ENCODE assay signal across 8 cellular contexts in genomic region chr20:59031326-59032022, GRCh38. TPM values are rescaled to one million over a fixed set of nuclear protein-coding genes. Genes with fewer than 3 reads are reported as not detected.
DNase-seq lines count a peak whose midpoint lies in the region; ATAC-seq, FAIRE-seq and TF ChIP-seq lines count a peak whose summit lies in the region.

No MANE protein-coding gene starts in this region.

- peak overlapping the region; percentile 46 for H3K18ac ChIP-seq in mesendoderm (ENCODE audit: low read length)

- peak overlapping the region; percentile 89 for H3K4me3 ChIP-seq in CD8-positive, alpha-beta T cell (ENCODE audit: low read depth, low read length)
- H3K4me3 ChIP-seq in HUES48 (ENCODE audit: low read depth, low read length) (peak overlapping the region; percentile 88), K562 (peak overlapping the region; percentile 84), mesendoderm (ENCODE audit: low read length) (peak overlapping the region; percentile 85)

- H3K79me2 ChIP-seq in K562 (ENCODE audit: control insufficient read depth, insufficient read depth, low read length): peaks cover 73% of the 10 kb centered on the region
- peaks cover 12% of the 10 kb centered on the region for H3K79me2 ChIP-seq in mesendoderm (ENCODE audit: control insufficient read depth, insufficient read depth, low read length)

- no peak for TF ChIP-seq EP300 in K562 (IDR thresholded peaks at IDR 0.05; ENCODE audit: low read length)

- peak overlapping the region; percentile 98 for H3K56ac ChIP-seq in mesendoderm (ENCODE audit: low read length)

- H3K9me1 ChIP-seq in K562 (ENCODE audit: control insufficient read depth, insufficient read depth, low read length): no peaks in the 10 kb centered on the region

- POLR2A ChIA-PET in CD8-positive, alpha-beta T cell (lab: Charles Lee): interaction anchor here (0.5 to 3.4 kb wide), 27 partner anchors 10 to 1410 kb away, joined by 3 to 46 read pairs (median 5); partner anchors contain the start of genes NELFCD, PRELID3B and TUBB1
- POLR2A ChIA-PET in K562 (lab: Yijun Ruan, JAX): interaction anchor here (0.6 to 4.5 kb wide), 17 partner anchors 8 to 369 kb away, joined by 3 to 31 read pairs (median 3); partner anchors contain the start of genes PRELID3B and TUBB1

- H3K4ac ChIP-seq in mesendoderm (ENCODE audit: low read depth, low read length): peak overlapping the region; percentile 44

- DNase-seq in CD8-positive, alpha-beta T cell: no peak
- DNase-seq in K562 (ENCODE audit: extremely low read depth in 1 of 4, low spot score in 3 of 4) (no peak), mesendoderm (no peak), LoVo (ENCODE audit: low spot score) (no peak), medulla oblongata (ENCODE audit: extremely low spot score) (no peak), cerebellum (ENCODE audit: low spot score) (no peak)

- 0 out of 4 replicates have a peak, but pooled peaks of 1 of the 2 experiments have one; percentile 3 for TF ChIP-seq RAD21 in K562 (CRISPR knock-in tag; conservative IDR thresholded peaks at IDR 0.05 in 1 of 2, IDR thresholded peaks at IDR 0.05 in 1 of 2)

- H3K9ac ChIP-seq in HUES48 (ENCODE audit: low read depth, low read length): peak overlapping the region; percentile 92
- H3K9ac ChIP-seq in K562 (ENCODE audit: insufficient read depth in 1 of 2, low read depth in 2 of 2, low read length in 2 of 2): peak overlapping the region; percentile 93 to 97
- peak overlapping the region; percentile 95 for H3K9ac ChIP-seq in mesendoderm (ENCODE audit: low read length)

- peaks cover 62% of the 10 kb centered on the region for H3K4me1 ChIP-seq in CD8-positive, alpha-beta T cell (ENCODE audit: insufficient read depth, low read length)
- peaks cover 13% of the 10 kb centered on the region for H3K4me1 ChIP-seq in HUES48 (ENCODE audit: control insufficient read depth, insufficient read depth, low read length)
- H3K4me1 ChIP-seq in K562 (replicated peaks in 1 of 2; ENCODE audit: control insufficient read depth in 2 of 2, insufficient read depth in 2 of 2, low read length in 2 of 2): peaks cover 13 to 18% of the 10 kb centered on the region in 2 experiments; a peak in 4 of 5 replicates
- peaks cover 3% of the 10 kb centered on the region for H3K4me1 ChIP-seq in mesendoderm (ENCODE audit: control insufficient read depth, low read depth, low read length)

- peak overlapping the region; percentile 73; the same call in 1 of the 2 replicates for H2AFZ ChIP-seq in K562 (ENCODE audit: low read depth, low read length)

- intact Hi-C loops in CD8-positive, alpha-beta T cell (cut with DNase I, micrococcal nuclease): loop anchor here (1.0 to 10.0 kb wide), 14 partner anchors 11 to 797 kb away; partner anchors contain the start of genes NELFCD (in 2 of the 2), PRELID3B (in 2 of the 2), VAPB (in 2 of the 2) and RAB22A (in 1 of the 2)
- intact Hi-C loops in K562 (cut with micrococcal nuclease): loop anchor here (5.0 kb wide), 2 partner anchors 49 to 139 kb away; partner anchors contain the start of gene NELFCD

- WGBS in K562 (ENCODE audit: insufficient coverage, low coverage, missing lambda C conversion rate): under 1% methylated on average over 17 of the region's 18 CpGs
- no CpG with 5 or more reads among the region's 18 CpGs for WGBS in mesendoderm (ENCODE audit: extremely low coverage, insufficient coverage, low lambda C conversion rate)

- no peaks in the 10 kb centered on the region for H3K27me3 Mint-ChIP-seq in CD8-positive, alpha-beta T cell (ENCODE audit: low read depth)

- H2AK5ac ChIP-seq in mesendoderm (ENCODE audit: low read length): no peak overlapping the region

- peak overlapping the region; percentile 95 for H3K4me3 Mint-ChIP-seq in CD8-positive, alpha-beta T cell

- H3K4me2 ChIP-seq in K562 (ENCODE audit: insufficient read depth, low read length): peak overlapping the region; percentile 94
- peak overlapping the region; percentile 90 for H3K4me2 ChIP-seq in mesendoderm (ENCODE audit: low read length)

- no peaks in the 10 kb centered on the region for H3K9me3 ChIP-seq in CD8-positive, alpha-beta T cell (ENCODE audit: low read length)
- no peaks in the 10 kb centered on the region for H3K9me3 ChIP-seq in HUES48 (ENCODE audit: control insufficient read depth, insufficient read depth, low read length)
- H3K9me3 ChIP-seq in K562 (replicated peaks; ENCODE audit: control insufficient read depth, insufficient read depth, low read depth, low read length): no peaks in the 10 kb centered on the region

- TF ChIP-seq POLR2A in K562 (conservative IDR thresholded peaks at IDR 0.05): no peak

- H2BK120ac ChIP-seq in mesendoderm (ENCODE audit: low read depth, low read length): no peak overlapping the region

- H4K20me1 ChIP-seq in K562 (replicated peaks; ENCODE audit: control insufficient read depth, insufficient read depth, low read length): no peaks in the 10 kb centered on the region

- peak overlapping the region; percentile 95 for H3K27ac Mint-ChIP-seq in CD8-positive, alpha-beta T cell

- H4K8ac ChIP-seq in mesendoderm (ENCODE audit: low read depth, low read length): no peak overlapping the region

- H3K36me3 Mint-ChIP-seq in CD8-positive, alpha-beta T cell: peaks cover 73% of the 10 kb centered on the region

- no peaks in the 10 kb centered on the region for H3K27me3 ChIP-seq in CD8-positive, alpha-beta T cell (ENCODE audit: insufficient read depth, low read length)
- H3K27me3 ChIP-seq in HUES48 (ENCODE audit: control insufficient read depth, insufficient read depth, low read length): peaks cover 54% of the 10 kb centered on the region
- H3K27me3 ChIP-seq in K562 (ENCODE audit: control insufficient read depth in 2 of 2, insufficient read depth in 2 of 2, low read length in 2 of 2): no peaks in the 10 kb centered on the region
- H3K27me3 ChIP-seq in mesendoderm (ENCODE audit: insufficient read depth, low read length, poor library complexity): no peaks in the 10 kb centered on the region

- no peak overlapping the region for H2BK15ac ChIP-seq in mesendoderm (replicated peaks; ENCODE audit: low read depth)

- peaks cover 61% of the 10 kb centered on the region for H3K4me1 Mint-ChIP-seq in CD8-positive, alpha-beta T cell (ENCODE audit: low read depth)

- H3K79me1 ChIP-seq in mesendoderm (ENCODE audit: low read length): peaks cover 13% of the 10 kb centered on the region

- CTCF ChIA-PET in CD8-positive, alpha-beta T cell (lab: Charles Lee): interaction anchor here (0.9 to 1.5 kb wide), 6 partner anchors 8 to 192 kb away, joined by 3 to 5 read pairs (median 4); partner anchors contain the start of gene ZNF831
- CTCF ChIA-PET in K562 (lab: Yijun Ruan, JAX; ENCODE audit: low intra/inter-chr PET ratio): no interaction called here

- TF ChIP-seq CTCF in CD8-positive, alpha-beta T cell (IDR thresholded peaks at IDR 0.05): no peak
- no peak for TF ChIP-seq CTCF in K562 (IDR thresholded peaks at IDR 0.05 in 2 of 3, conservative IDR thresholded peaks at IDR 0.05 in 1 of 3; ENCODE audit: insufficient read depth in 2 of 3, low read depth in 1 of 3, low read length in 3 of 3)

- H2BK5ac ChIP-seq in mesendoderm (ENCODE audit: low read length): peak overlapping the region; percentile 55

- H4K5ac ChIP-seq in mesendoderm (ENCODE audit: low read length): no peak overlapping the region

- peak overlapping the region; percentile 67 for H3K27ac ChIP-seq in CD8-positive, alpha-beta T cell (ENCODE audit: low read depth, low read length)
- H3K27ac ChIP-seq in HUES48 (ENCODE audit: low read depth, low read length) (peak overlapping the region; percentile 65), K562 (ENCODE audit: extremely low read depth, low read depth, low read length) (peak overlapping the region; percentile 96), mesendoderm (ENCODE audit: low read depth, low read length) (no peak overlapping the region)

- no peaks in the 10 kb centered on the region for H3K9me3 Mint-ChIP-seq in CD8-positive, alpha-beta T cell

- FAIRE-seq in K562 (lab: Jason Lieb, UNC): no peak

- H3K23ac ChIP-seq in mesendoderm (ENCODE audit: low read length): peak overlapping the region; percentile 95

- H3K36me3 ChIP-seq in CD8-positive, alpha-beta T cell (ENCODE audit: insufficient read depth, low read length): peaks cover 20% of the 10 kb centered on the region
- H3K36me3 ChIP-seq in HUES48 (ENCODE audit: control insufficient read depth, insufficient read depth, low read length): peaks cover 69% of the 10 kb centered on the region
- H3K36me3 ChIP-seq in K562 (ENCODE audit: control insufficient read depth, insufficient read depth, low read length): peaks cover 88% of the 10 kb centered on the region
- peaks cover 4% of the 10 kb centered on the region for H3K36me3 ChIP-seq in mesendoderm (ENCODE audit: control insufficient read depth, insufficient read depth, low read length)

- ATAC-seq in CD8-positive, alpha-beta T cell: no peak
- ATAC-seq in K562 (peak; percentile 12), GM18511 (IDR thresholded peaks at IDR 0.05; ENCODE audit: unreplicated experiment) (no peak)

- in situ Hi-C loops in K562 (cut with MboI): no loop called here

- TSS peak; percentile 34 for BruUV-seq in K562 (replicated peaks; lab: Mats Ljungman, UMichigan)

RNA-seq across cellular contexts. Expression of gene ATP5F1E, which starts 0.7 kb away (rescaled TPM):
- total RNA-seq in CD8-positive, alpha-beta T cell: 10 to 100 TPM; 50.4 to 52.2 TPM
- 19.6 and 60.1 TPM in 2 replicates for total RNA-seq in K562 (2011; cell fraction: chromatin; rRNA removed; ENCODE audit: low replicate concordance)
- 23.8 and 27.5 TPM in 2 replicates for total RNA-seq in K562 (2011; cell fraction: nucleolus; rRNA removed)
- 49.5 and 88.6 TPM in 2 replicates for total RNA-seq in K562 (2011; cell fraction: nucleoplasm; rRNA removed)
- total RNA-seq in K562 (2014; rRNA removed): 49.4 and 64.1 TPM in 2 replicates
- total RNA-seq in K562 (2014; rRNA removed; fragmentation: Illumina TruSeq; extraction: Trizol): 113 and 123 TPM in 2 replicates
- 98.7 and 109 TPM in 2 replicates for total RNA-seq in K562 (2015; rRNA removed; fragmentation: Illumina TruSeq; extraction: Trizol)
- total RNA-seq in K562 (2021): 125 and 146 TPM in 2 replicates
- 140 and 167 TPM in 2 replicates for polyA plus RNA-seq in K562 (2011; rRNA removed)
- 16.9 and 37.2 TPM in 2 replicates for polyA plus RNA-seq in K562 (2011; cell fraction: cytosol; rRNA removed)
- polyA plus RNA-seq in K562 (2011; cell fraction: nucleus; rRNA removed): 32.8 and 51.1 TPM in 2 replicates
- polyA plus RNA-seq in K562 (2012): 66.6 and 187 TPM in 2 replicates
- 60.3 and 67.7 TPM in 2 replicates for polyA plus RNA-seq in K562 (2014; fragmentation: Illumina TruSeq; extraction: Trizol)
- polyA plus RNA-seq in K562 (2014; fragmentation: Nextera tagmentation; extraction: Ambion mirVana): 100 to 1,000 TPM; 161 to 162 TPM
- polyA plus RNA-seq in K562 (2014; rRNA removed): 109 and 117 TPM in 2 replicates
- 36.3 and 47.6 TPM in 2 replicates for polyA minus RNA-seq in K562 (2011; rRNA and poly(A)+ RNA removed)
- 19.7 and 24.7 TPM in 2 replicates for polyA minus RNA-seq in K562 (2011; cell fraction: cytosol; rRNA and poly(A)+ RNA removed)
- polyA minus RNA-seq in K562 (2011; cell fraction: nucleus; rRNA and poly(A)+ RNA removed): 53.0 and 99.3 TPM in 2 replicates
- 61.1 TPM for polyA plus RNA-seq in mesendoderm (2013, experiment 1 of 2)
- 59.6 TPM for polyA plus RNA-seq in mesendoderm (2013, experiment 2 of 2)
- total RNA-seq in cerebellum: 25.3 TPM

RNA-seq across cellular contexts. Expression of gene PRELID3B, which starts 11.1 kb away (rescaled TPM):
- total RNA-seq in CD8-positive, alpha-beta T cell: 10 to 100 TPM; 73.4 to 75.5 TPM
- 17.7 and 24.8 TPM in 2 replicates for total RNA-seq in K562 (2011; cell fraction: chromatin; rRNA removed; ENCODE audit: low replicate concordance)
- 16.8 and 22.2 TPM in 2 replicates for total RNA-seq in K562 (2011; cell fraction: nucleolus; rRNA removed)
- 28.7 and 35.0 TPM in 2 replicates for total RNA-seq in K562 (2011; cell fraction: nucleoplasm; rRNA removed)
- total RNA-seq in K562 (2014; rRNA removed): 90.3 and 96.8 TPM in 2 replicates
- total RNA-seq in K562 (2014; rRNA removed; fragmentation: Illumina TruSeq; extraction: Trizol): 136 and 140 TPM in 2 replicates
- total RNA-seq in K562 (2015; rRNA removed; fragmentation: Illumina TruSeq; extraction: Trizol): 112 and 120 TPM in 2 replicates
- total RNA-seq in K562 (2021): 99.5 and 105 TPM in 2 replicates
- polyA plus RNA-seq in K562 (2011; rRNA removed): 83.6 and 96.0 TPM in 2 replicates
- 20.1 and 42.7 TPM in 2 replicates for polyA plus RNA-seq in K562 (2011; cell fraction: cytosol; rRNA removed)
- polyA plus RNA-seq in K562 (2011; cell fraction: nucleus; rRNA removed): 74.4 and 76.8 TPM in 2 replicates
- polyA plus RNA-seq in K562 (2012): 58.3 and 91.4 TPM in 2 replicates
- 91.7 and 101 TPM in 2 replicates for polyA plus RNA-seq in K562 (2014; fragmentation: Illumina TruSeq; extraction: Trizol)
- polyA plus RNA-seq in K562 (2014; fragmentation: Nextera tagmentation; extraction: Ambion mirVana): 100 to 1,000 TPM; 156 to 186 TPM
- polyA plus RNA-seq in K562 (2014; rRNA removed): 77.0 and 81.2 TPM in 2 replicates
- polyA minus RNA-seq in K562 (2011; rRNA and poly(A)+ RNA removed): 151 and 154 TPM in 2 replicates
- polyA minus RNA-seq in K562 (2011; cell fraction: cytosol; rRNA and poly(A)+ RNA removed): 93.2 and 97.4 TPM in 2 replicates
- polyA minus RNA-seq in K562 (2011; cell fraction: nucleus; rRNA and poly(A)+ RNA removed): 28.1 and 43.1 TPM in 2 replicates
- polyA plus RNA-seq in mesendoderm (2013, experiment 1 of 2): 23.0 TPM
- polyA plus RNA-seq in mesendoderm (2013, experiment 2 of 2): 24.1 TPM
- 51.7 TPM for total RNA-seq in cerebellum

RNA-seq across cellular contexts. Expression of gene TUBB1, which starts 12.2 kb away (rescaled TPM):
- total RNA-seq in CD8-positive, alpha-beta T cell: not detected
- total RNA-seq in K562 (2011; cell fraction: chromatin; rRNA removed; ENCODE audit: low replicate concordance): 1.4 and 3.2 TPM in 2 replicates
- 1.7 and 2.1 TPM in 2 replicates for total RNA-seq in K562 (2011; cell fraction: nucleolus; rRNA removed)
- 2.0 and 2.8 TPM in 2 replicates for total RNA-seq in K562 (2011; cell fraction: nucleoplasm; rRNA removed)
- total RNA-seq in K562 (2014; rRNA removed) (1.7 and 2.1 TPM in 2 replicates), K562 (2014; rRNA removed; fragmentation: Illumina TruSeq; extraction: Trizol) (2.3 and 2.8 TPM in 2 replicates), K562 (2015; rRNA removed; fragmentation: Illumina TruSeq; extraction: Trizol) (2.0 and 2.4 TPM in 2 replicates), K562 (2021) (1.9 and 3.9 TPM in 2 replicates), cerebellum (1.2 TPM)
- polyA plus RNA-seq in K562 (2011; rRNA removed) (1.1 and 3.6 TPM in 2 replicates), K562 (2014; fragmentation: Illumina TruSeq; extraction: Trizol) (3.1 and 4.1 TPM in 2 replicates), K562 (2014; fragmentation: Nextera tagmentation; extraction: Ambion mirVana) (1 to 10 TPM; 1.5 to 1.6 TPM), K562 (2014; rRNA removed) (1.9 and 3.0 TPM in 2 replicates)
- 0.69 and 3.4 TPM in 2 replicates for polyA plus RNA-seq in K562 (2011; cell fraction: cytosol; rRNA removed)
- polyA plus RNA-seq in K562 (2011; cell fraction: nucleus; rRNA removed): 0.51 and 1.8 TPM in 2 replicates
- 2.3 and 3.8 TPM in 2 replicates for polyA plus RNA-seq in K562 (2012)
- 1.6 and 4.3 TPM in 2 replicates for polyA minus RNA-seq in K562 (2011; rRNA and poly(A)+ RNA removed)
- polyA minus RNA-seq in K562 (2011; cell fraction: cytosol; rRNA and poly(A)+ RNA removed): 0.64 and 1.7 TPM in 2 replicates
- 0.89 and 1.3 TPM in 2 replicates for polyA minus RNA-seq in K562 (2011; cell fraction: nucleus; rRNA and poly(A)+ RNA removed)
- not detected for polyA plus RNA-seq in mesendoderm (2013, experiment 1 of 2)
- polyA plus RNA-seq in mesendoderm (2013, experiment 2 of 2): not detected

RNA-seq across cellular contexts. Expression of gene CTSZ, which starts 24.4 kb away (rescaled TPM):
- total RNA-seq in CD8-positive, alpha-beta T cell: 1 to 10 TPM; 5.1 to 7.0 TPM
- 52.6 and 123 TPM in 2 replicates for total RNA-seq in K562 (2011; cell fraction: chromatin; rRNA removed; ENCODE audit: low replicate concordance)
- total RNA-seq in K562 (2011; cell fraction: nucleolus; rRNA removed): 146 and 149 TPM in 2 replicates
- total RNA-seq in K562 (2011; cell fraction: nucleoplasm; rRNA removed): 120 and 126 TPM in 2 replicates
- 73.2 and 83.8 TPM in 2 replicates for total RNA-seq in K562 (2014; rRNA removed)
- 62.6 and 63.8 TPM in 2 replicates for total RNA-seq in K562 (2014; rRNA removed; fragmentation: Illumina TruSeq; extraction: Trizol)
- total RNA-seq in K562 (2015; rRNA removed; fragmentation: Illumina TruSeq; extraction: Trizol): 82.8 and 82.9 TPM in 2 replicates
- 84.7 and 97.7 TPM in 2 replicates for total RNA-seq in K562 (2021)
- 83.8 and 93.1 TPM in 2 replicates for polyA plus RNA-seq in K562 (2011; rRNA removed)
- polyA plus RNA-seq in K562 (2011; cell fraction: cytosol; rRNA removed): 81.2 and 107 TPM in 2 replicates
- polyA plus RNA-seq in K562 (2011; cell fraction: nucleus; rRNA removed): 54.7 and 64.6 TPM in 2 replicates
- polyA plus RNA-seq in K562 (2012): 79.3 and 95.2 TPM in 2 replicates
- polyA plus RNA-seq in K562 (2014; fragmentation: Illumina TruSeq; extraction: Trizol): 123 and 143 TPM in 2 replicates
- 1 to 10 TPM; 1.6 to 5.3 TPM for polyA plus RNA-seq in K562 (2014; fragmentation: Nextera tagmentation; extraction: Ambion mirVana)
- polyA plus RNA-seq in K562 (2014; rRNA removed): 96.2 and 107 TPM in 2 replicates
- 59.9 and 68.2 TPM in 2 replicates for polyA minus RNA-seq in K562 (2011; rRNA and poly(A)+ RNA removed)
- 34.4 and 34.8 TPM in 2 replicates for polyA minus RNA-seq in K562 (2011; cell fraction: cytosol; rRNA and poly(A)+ RNA removed)
- polyA minus RNA-seq in K562 (2011; cell fraction: nucleus; rRNA and poly(A)+ RNA removed): 24.1 and 25.5 TPM in 2 replicates
- polyA plus RNA-seq in mesendoderm (2013, experiment 1 of 2): 21.7 TPM
- 22.0 TPM for polyA plus RNA-seq in mesendoderm (2013, experiment 2 of 2)
- total RNA-seq in cerebellum: 14.1 TPM

RNA-seq across cellular contexts. Expression of gene NELFCD, which starts 50.4 kb away (rescaled TPM):
- total RNA-seq in CD8-positive, alpha-beta T cell: 100 to 1,000 TPM; 101 to 113 TPM
- 499 and 562 TPM in 2 replicates for total RNA-seq in K562 (2011; cell fraction: chromatin; rRNA removed; ENCODE audit: low replicate concordance)
- 227 and 235 TPM in 2 replicates for total RNA-seq in K562 (2011; cell fraction: nucleolus; rRNA removed)
- total RNA-seq in K562 (2011; cell fraction: nucleoplasm; rRNA removed): 274 and 301 TPM in 2 replicates
- 96.5 and 113 TPM in 2 replicates for total RNA-seq in K562 (2014; rRNA removed)
- total RNA-seq in K562 (2014; rRNA removed; fragmentation: Illumina TruSeq; extraction: Trizol): 77.9 and 80.6 TPM in 2 replicates
- 84.7 and 86.6 TPM in 2 replicates for total RNA-seq in K562 (2015; rRNA removed; fragmentation: Illumina TruSeq; extraction: Trizol)
- total RNA-seq in K562 (2021): 111 and 116 TPM in 2 replicates
- 138 and 163 TPM in 2 replicates for polyA plus RNA-seq in K562 (2011; rRNA removed)
- polyA plus RNA-seq in K562 (2011; cell fraction: cytosol; rRNA removed): 115 and 130 TPM in 2 replicates
- 305 and 361 TPM in 2 replicates for polyA plus RNA-seq in K562 (2011; cell fraction: nucleus; rRNA removed)
- 93.4 and 101 TPM in 2 replicates for polyA plus RNA-seq in K562 (2012)
- polyA plus RNA-seq in K562 (2014; fragmentation: Illumina TruSeq; extraction: Trizol): 136 and 137 TPM in 2 replicates
- 10 to 100 TPM; 11.7 to 22.2 TPM for polyA plus RNA-seq in K562 (2014; fragmentation: Nextera tagmentation; extraction: Ambion mirVana)
- polyA plus RNA-seq in K562 (2014; rRNA removed): 121 and 123 TPM in 2 replicates
- 159 and 203 TPM in 2 replicates for polyA minus RNA-seq in K562 (2011; rRNA and poly(A)+ RNA removed)
- polyA minus RNA-seq in K562 (2011; cell fraction: cytosol; rRNA and poly(A)+ RNA removed): 57.0 and 63.8 TPM in 2 replicates
- polyA minus RNA-seq in K562 (2011; cell fraction: nucleus; rRNA and poly(A)+ RNA removed): 68.1 and 105 TPM in 2 replicates
- polyA plus RNA-seq in mesendoderm (2013, experiment 1 of 2): 54.9 TPM
- polyA plus RNA-seq in mesendoderm (2013, experiment 2 of 2): 53.5 TPM
- total RNA-seq in cerebellum: 52.6 TPM
